ENCODE assay signal across 10 cellular contexts in the genomic region with DNA sequence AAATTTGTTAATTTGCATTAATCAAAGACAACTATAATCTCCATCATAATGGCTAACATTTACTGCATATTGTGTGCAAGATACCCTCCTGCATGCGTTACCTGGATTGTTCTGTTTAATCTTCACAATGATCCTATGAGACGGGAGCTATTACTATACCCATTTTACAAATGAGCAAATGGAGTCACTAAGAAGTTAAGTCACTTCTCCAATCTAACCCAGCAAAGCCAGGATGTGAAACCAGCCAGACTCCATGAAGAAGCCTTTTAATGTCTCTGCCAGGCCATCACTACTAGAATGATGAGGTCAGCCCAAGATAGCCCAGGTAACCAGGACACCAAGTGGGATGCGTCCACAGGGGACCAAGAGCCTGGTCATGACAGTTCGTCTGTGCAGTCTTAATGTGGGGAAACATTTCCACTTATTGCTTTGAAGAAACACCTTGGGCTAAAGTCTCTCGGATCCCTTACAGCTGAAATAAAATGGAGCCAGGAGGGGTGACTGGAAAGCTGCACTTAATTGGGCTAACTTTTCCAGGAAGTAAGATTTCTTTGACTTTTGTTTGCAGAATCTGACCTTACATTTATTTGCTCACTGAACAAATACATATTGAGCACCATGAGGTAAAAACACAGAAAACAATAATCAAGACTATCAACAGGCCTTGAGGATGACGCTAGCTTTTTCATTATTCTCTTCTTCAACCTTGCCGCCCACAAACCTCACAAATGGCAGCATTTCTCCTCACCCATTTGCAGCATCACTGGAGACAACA. TPM values are rescaled to one million over a fixed set of nuclear protein-coding genes. Genes with fewer than 3 reads are reported as not detected.
A peak's percentile ranks its signal among the peaks of the same experiment; 100 is the strongest.
DNase-seq lines count a peak whose midpoint lies in the region; ATAC-seq, FAIRE-seq and TF ChIP-seq lines count a peak whose summit lies in the region.
"Had no signal": no experiment of that assay in that cellular context is flagged by ENCODE, and none has a peak within 500 bp of the region (broad histone marks: within the 10 kb centered on the region; RNA-seq: fewer than 3 reads in every experiment).

No MANE protein-coding gene starts in this region.

- no peak for TF ChIP-seq CTCF in A549 (IDR thresholded peaks at IDR 0.05)
- no peak for TF ChIP-seq CTCF in lower leg skin (IDR thresholded peaks at IDR 0.05)

- no peaks in the 10 kb centered on the region for H3K9me3 Mint-ChIP-seq in CD4-positive, alpha-beta memory T cell
- H3K9me3 Mint-ChIP-seq in memory B cell, result no peaks in the 10 kb centered on the region

- CTCF ChIA-PET in A549 (lab: Yijun Ruan, JAX), result interaction anchor here (1.5 kb wide), 1 partner anchor 68 kb away, joined by 4 read pairs; no protein-coding TSS in a partner anchor
- CTCF ChIA-PET in CD4-positive, alpha-beta memory T cell (lab: Charles Lee; ENCODE audit: partially characterized antibody), result no interaction called here

- H3K27ac ChIP-seq in A549, result no peak overlapping the region
- H3K27ac ChIP-seq in CD4-positive, alpha-beta memory T cell (ENCODE audit: low read depth, low read length), result no peak overlapping the region
- H3K27ac ChIP-seq: uterus had no signal

- 80% methylated on average over 7 of the region's 7 CpGs for WGBS in A549 (ENCODE audit: missing lambda C conversion rate)
- 88 to 93% methylated on average over 7 of the region's 7 CpGs for WGBS in lower leg skin, 2 donors

- H3K4me3 Mint-ChIP-seq in CD4-positive, alpha-beta memory T cell, result peak overlapping the region; percentile 89 to 94 (median 90)
- H3K4me3 Mint-ChIP-seq in T-helper 17 cell (peak overlapping the region; percentile 93), memory B cell (peak overlapping the region; percentile 97)

- TF ChIP-seq POLR2A in A549 (IDR thresholded peaks at IDR 0.05; ENCODE audit: low read length) (no peak), lower leg skin (IDR thresholded peaks at IDR 0.05) (no peak)

- TF ChIP-seq RAD21 in A549 (conservative IDR thresholded peaks at IDR 0.05 in 1 of 2, IDR thresholded peaks at IDR 0.05 in 1 of 2), result no peak

- TF ChIP-seq EP300 in A549 (IDR thresholded peaks at IDR 0.05), result no peak

- no peak for FAIRE-seq in A549 (lab: Jason Lieb, UNC)

- H3K27me3 Mint-ChIP-seq in CD4-positive, alpha-beta memory T cell, result no peaks in the 10 kb centered on the region
- H3K27me3 Mint-ChIP-seq in T-helper 17 cell (no peaks in the 10 kb centered on the region), memory B cell (no peaks in the 10 kb centered on the region)

- H3K36me3 ChIP-seq in CD4-positive, alpha-beta memory T cell (ENCODE audit: insufficient read depth, low read length), result no peaks in the 10 kb centered on the region
- H3K36me3 ChIP-seq: uterus had no signal

- peak overlapping the region; percentile 63 for H3K4me2 ChIP-seq in A549

- 0 out of 3 replicates have a peak, but pooled peaks cover 3% of the 10 kb centered on the region for H3K4me1 ChIP-seq in A549
- H3K4me1 ChIP-seq in CD4-positive, alpha-beta memory T cell (ENCODE audit: insufficient read depth, low read length), result peaks cover 16% of the 10 kb centered on the region
- H3K4me1 ChIP-seq: uterus had no signal

- peaks cover 16 to 21% (median 17%) of the 10 kb centered on the region in 4 donors for H3K4me1 Mint-ChIP-seq in CD4-positive, alpha-beta memory T cell
- peaks cover 20% of the 10 kb centered on the region for H3K4me1 Mint-ChIP-seq in T-helper 17 cell
- H3K4me1 Mint-ChIP-seq in memory B cell, result peaks cover 19% of the 10 kb centered on the region

- H3K36me3 Mint-ChIP-seq in CD4-positive, alpha-beta memory T cell, result no peaks in the 10 kb centered on the region
- H3K36me3 Mint-ChIP-seq in T-helper 17 cell (ENCODE audit: low read depth) (no peaks in the 10 kb centered on the region), memory B cell (no peaks in the 10 kb centered on the region)

- intact Hi-C loops in CD4-positive, alpha-beta memory T cell (cut with micrococcal nuclease), result loop anchor here (2.0 to 5.0 kb wide), 2 partner anchors 67 to 350 kb away; a partner anchor contains a TSS
- intact Hi-C loops in lower leg skin (cut with DNase I; ENCODE audit: low total_unique reads), result no loop called here

- H3K9me3 ChIP-seq in A549 (no peaks in the 10 kb centered on the region), T-helper 17 cell (ENCODE audit: control insufficient read depth, low read length, poor library complexity, severe bottlenecking) (no peaks in the 10 kb centered on the region)
- H3K9me3 ChIP-seq in CD4-positive, alpha-beta memory T cell (ENCODE audit: control insufficient read depth in 1 of 2, low read length in 2 of 2), result no peaks in the 10 kb centered on the region
- H3K9me3 ChIP-seq: mucosa of descending colon, uterus had no signal

- no peak for DNase-seq in A549 (ENCODE audit: low read depth in 1 of 2, low spot score in 1 of 2)
- DNase-seq in CD4-positive, alpha-beta memory T cell, result no peak
- DNase-seq in T-helper 17 cell, result no peak
- DNase-seq in memory B cell (ENCODE audit: low spot score in 2 of 2), result no peak
- DNase-seq in amygdala (lab: John Stamatoyannopoulos, UW), result no peak
- no peak for DNase-seq in hippocampal formation (lab: John Stamatoyannopoulos, UW)
- DNase-seq in lower leg skin (ENCODE audit: low spot score in 2 of 2), result no peak

- POLR2A ChIA-PET in A549 (lab: Yijun Ruan, JAX), result interaction anchor here (1.0 kb wide), 1 partner anchor 7 kb away, joined by 4 read pairs; no protein-coding TSS in a partner anchor
- POLR2A ChIA-PET in CD4-positive, alpha-beta memory T cell (lab: Charles Lee; ENCODE audit: partially characterized antibody), result interaction anchor here (0.7 kb wide), 1 partner anchor 64 kb away, joined by 3 read pairs; no protein-coding TSS in a partner anchor

- H3K27ac Mint-ChIP-seq in CD4-positive, alpha-beta memory T cell, result peak overlapping the region in 6 of 7 donors; percentile 48 to 86 (median 72)
- H3K27ac Mint-ChIP-seq in T-helper 17 cell (peak overlapping the region; percentile 84), memory B cell (peak overlapping the region; percentile 32)

- H3K4me3 ChIP-seq in A549 (no peak overlapping the region), lower leg skin (ENCODE audit: low read depth, poor library complexity, severe bottlenecking) (no peak overlapping the region)
- H3K4me3 ChIP-seq in CD4-positive, alpha-beta memory T cell (ENCODE audit: low read length in 2 of 2), result no peak overlapping the region

- ATAC-seq in A549 (no peak), T-helper 17 cell (no peak), memory B cell (ENCODE audit: low read depth) (no peak), HG02973 (IDR thresholded peaks at IDR 0.05; ENCODE audit: unreplicated experiment) (no peak)

- H3K27me3 ChIP-seq in CD4-positive, alpha-beta memory T cell (ENCODE audit: insufficient read depth, low read length), result no peaks in the 10 kb centered on the region
- H3K27me3 ChIP-seq: uterus had no signal

TF ChIP-seq in A549, 52 proteins besides CTCF, POLR2A, EP300 and RAD21:
- TF ChIP-seq ESRRA (IDR thresholded peaks at IDR 0.05; ENCODE audit: borderline replicate concordance, low read length) (no peak), HDAC2 (IDR thresholded peaks at IDR 0.05) (no peak), POLR2AphosphoS2 (conservative IDR thresholded peaks at IDR 0.05; ENCODE audit: low read length) (no peak), KDM1A (IDR thresholded peaks at IDR 0.05; ENCODE audit: low read depth) (no peak), RNF2 (IDR thresholded peaks at IDR 0.05; ENCODE audit: borderline replicate concordance, low read depth) (no peak), CEBPB (IDR thresholded peaks at IDR 0.05) (no peak), HOXB13 (CRISPR knock-in tag; IDR thresholded peaks at IDR 0.05; ENCODE audit: low read depth) (no peak), CHD4 (IDR thresholded peaks at IDR 0.05; ENCODE audit: borderline replicate concordance) (no peak)
- TF ChIP-seq, protein P1, sequence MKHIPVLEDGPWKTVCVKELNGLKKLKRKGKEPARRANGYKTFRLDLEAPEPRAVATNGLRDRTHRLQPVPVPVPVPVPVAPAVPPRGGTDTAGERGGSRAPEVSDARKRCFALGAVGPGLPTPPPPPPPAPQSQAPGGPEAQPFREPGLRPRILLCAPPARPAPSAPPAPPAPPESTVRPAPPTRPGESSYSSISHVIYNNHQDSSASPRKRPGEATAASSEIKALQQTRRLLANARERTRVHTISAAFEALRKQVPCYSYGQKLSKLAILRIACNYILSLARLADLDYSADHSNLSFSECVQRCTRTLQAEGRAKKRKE (CRISPR knock-in tag; IDR thresholded peaks at IDR 0.05; ENCODE audit: low read depth), result no peak
- TF ChIP-seq, protein P2, sequence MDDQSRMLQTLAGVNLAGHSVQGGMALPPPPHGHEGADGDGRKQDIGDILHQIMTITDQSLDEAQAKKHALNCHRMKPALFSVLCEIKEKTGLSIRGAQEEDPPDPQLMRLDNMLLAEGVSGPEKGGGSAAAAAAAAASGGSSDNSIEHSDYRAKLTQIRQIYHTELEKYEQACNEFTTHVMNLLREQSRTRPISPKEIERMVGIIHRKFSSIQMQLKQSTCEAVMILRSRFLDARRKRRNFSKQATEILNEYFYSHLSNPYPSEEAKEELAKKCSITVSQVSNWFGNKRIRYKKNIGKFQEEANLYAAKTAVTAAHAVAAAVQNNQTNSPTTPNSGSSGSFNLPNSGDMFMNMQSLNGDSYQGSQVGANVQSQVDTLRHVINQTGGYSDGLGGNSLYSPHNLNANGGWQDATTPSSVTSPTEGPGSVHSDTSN (IDR thresholded peaks at IDR 0.05), result no peak

RNA-seq across cellular contexts. Expression of a gene that starts 0.9 kb away (rescaled TPM):
- polyA plus RNA-seq in A549 (2011; rRNA removed) (40.2 and 53.6 TPM in 2 replicates), A549 (2017; fragmentation: RNase III; extraction: RNeasy Plus Mini Kit Qiagen cat#74134 plus additional on column Dnase treatment) (45.2 to 49.9 TPM (median 46.0 TPM) in 3 replicates)
- polyA plus RNA-seq in A549 (2012; cell fraction: cytosol; rRNA removed), result 26.7 and 29.2 TPM in 2 replicates
- polyA plus RNA-seq in A549 (2012; cell fraction: nucleus; rRNA removed), result 9.0 and 16.4 TPM in 2 replicates
- 22.4 and 28.6 TPM in 2 replicates for polyA minus RNA-seq in A549 (2011; rRNA and poly(A)+ RNA removed)
- under 1 TPM; 0.36 to 0.55 TPM for total RNA-seq in CD4-positive, alpha-beta memory T cell
- under 1 TPM; 0.11 to 0.49 TPM for polyA plus RNA-seq in CD4-positive, alpha-beta memory T cell
- total RNA-seq in T-helper 17 cell (1 to 10 TPM; 1.6 to 4.0 TPM), lower leg skin (1 to 10 TPM in 3 of 4 donors, under 1 TPM in 1; 0.76 to 1.4 (median 1.3) TPM)

Comparison
In these comparisons a context has a peak if more than half of its experiments do, and no peak if none do; other contexts are left out.
1. H3K27ac Mint-ChIP-seq: peak in every context shown above with its lines; median percentile 84 in T-helper 17 cell; 72 in CD4-positive, alpha-beta memory T cell; 32 in memory B cell.